ENCODE assay signal across 8 cellular contexts in genomic region chr11:85627998-85628770, GRCh38. TPM values are rescaled to one million over a fixed set of nuclear protein-coding genes. Genes with fewer than 3 reads are reported as not detected.
A peak's percentile ranks its signal among the peaks of the same experiment; 100 is the strongest.
DNase-seq lines count a peak whose midpoint lies in the region; ATAC-seq and TF ChIP-seq lines count a peak whose summit lies in the region.

Gene TMEM126B, plus strand, starts transcription at chr11:85628593. Its CDS starts 15 bp downstream, at chr11:85628608.

- no peaks in the 10 kb centered on the region for H3K9me3 Mint-ChIP-seq in activated CD4-positive, alpha-beta T cell treated with anti-CD3 and anti-CD28 coated beads, Interleukin-2, amount 10 ng/mL, durations not matched to agents 7 days and 5 days

- peak within 1 kb of the TSS; percentile 72 for H3K9ac ChIP-seq in BLaER1

- peaks cover 21% of the 10 kb centered on the region for H3K36me3 Mint-ChIP-seq in activated CD4-positive, alpha-beta T cell treated with anti-CD3 and anti-CD28 coated beads, Interleukin-2, amount 10 ng/mL, durations not matched to agents 7 days and 5 days (ENCODE audit: low read depth)

- ATAC-seq in GM19328 (IDR thresholded peaks at IDR 0.05; ENCODE audit: unreplicated experiment): peak; percentile 99
- peak; percentile 99 for ATAC-seq in HG03520 (IDR thresholded peaks at IDR 0.05; ENCODE audit: unreplicated experiment)
- peak; percentile 96 for ATAC-seq in left lobe of liver

- H3K4me1 Mint-ChIP-seq in activated CD4-positive, alpha-beta T cell treated with anti-CD3 and anti-CD28 coated beads, Interleukin-2, amount 10 ng/mL, durations not matched to agents 7 days and 5 days: peaks cover 48% of the 10 kb centered on the region

- peak within 1 kb of the TSS; percentile 99 for H3K4me3 Mint-ChIP-seq in activated CD4-positive, alpha-beta T cell treated with anti-CD3 and anti-CD28 coated beads, Interleukin-2, amount 10 ng/mL, durations not matched to agents 7 days and 5 days

- H3K27ac Mint-ChIP-seq in activated CD4-positive, alpha-beta T cell treated with anti-CD3 and anti-CD28 coated beads, Interleukin-2, amount 10 ng/mL, durations not matched to agents 7 days and 5 days: peak within 1 kb of the TSS; percentile 97

- H3K27me3 ChIP-seq in BLaER1: no peaks in the 10 kb centered on the region

- no peak for TF ChIP-seq CTCF in coronary artery (IDR thresholded peaks at IDR 0.05)

- peak; percentile 99 for DNase-seq in NCI-H69 (lab: John Stamatoyannopoulos, UW)
- DNase-seq in activated CD4-positive, alpha-beta T cell treated with anti-CD3 and anti-CD28 coated beads, Interleukin-2, amount 10 ng/mL, durations not matched to agents 7 days and 5 days: peak; percentile 98
- DNase-seq in coronary artery (ENCODE audit: low spot score): peak; percentile 99
- DNase-seq in left lobe of liver (ENCODE audit: low spot score): peak; percentile 98
- DNase-seq in stimulated activated CD4-positive, alpha-beta T cell treated with anti-CD3 and anti-CD28 coated beads, Interleukin-2, amount 100 ng/mL, for 4 hours (ENCODE audit: low read depth): peak; percentile 94

- H3K9me3 ChIP-seq in BLaER1: no peaks in the 10 kb centered on the region

- POLR2A ChIA-PET in activated CD4-positive, alpha-beta T cell treated with anti-CD3 and anti-CD28 coated beads, Interleukin-2, amount 10 ng/mL, durations not matched to agents 7 days and 5 days (lab: Charles Lee): interaction anchor here (0.6 to 2.2 kb wide), 4 partner anchors 19 to 617 kb away, joined by 3 to 5 read pairs (median 4); partner anchors contain the start of genes EED and TMEM126A

- peak within 1 kb of the TSS; percentile 72 for H3K4me3 ChIP-seq in BLaER1
- peak within 1 kb of the TSS; percentile 93 for H3K4me3 ChIP-seq in coronary artery

- H4K20me1 ChIP-seq in BLaER1: no peaks in the 10 kb centered on the region; the same call in 1 of the 2 replicates

- H3K36me3 ChIP-seq in BLaER1: peaks cover 23% of the 10 kb centered on the region; the same call in 1 of the 2 replicates

- H3K27me3 Mint-ChIP-seq in activated CD4-positive, alpha-beta T cell treated with anti-CD3 and anti-CD28 coated beads, Interleukin-2, amount 10 ng/mL, durations not matched to agents 7 days and 5 days: peaks cover 10% of the 10 kb centered on the region

- H3K4me2 ChIP-seq in BLaER1: peak within 1 kb of the TSS; percentile 93

- peaks cover 32% of the 10 kb centered on the region for H3K4me1 ChIP-seq in BLaER1

- CTCF ChIA-PET in activated CD4-positive, alpha-beta T cell treated with anti-CD3 and anti-CD28 coated beads, Interleukin-2, amount 10 ng/mL, durations not matched to agents 7 days and 5 days (lab: Charles Lee): interaction anchor here (0.9 to 1.4 kb wide), 3 partner anchors 9 to 20 kb away, joined by 5 to 6 read pairs (median 5); partner anchors contain the start of gene TMEM126A

- peak within 1 kb of the TSS; percentile 52 for H3K27ac ChIP-seq in BLaER1
- H3K27ac ChIP-seq in coronary artery: peak within 1 kb of the TSS; percentile 83 to 95

RNA-seq across cellular contexts. Expression of gene TMEM126B, which starts in this region (rescaled TPM):
- total RNA-seq in activated CD4-positive, alpha-beta T cell treated with anti-CD3 and anti-CD28 coated beads, Interleukin-2, amount 10 ng/mL, durations not matched to agents 7 days and 5 days: 10 to 100 TPM; 52.7 to 56.7 TPM
- 14.7 TPM for total RNA-seq in left lobe of liver

Comparison
In these comparisons a context has a peak if more than half of its experiments do, and no peak if none do; other contexts are left out.
1. Peak in every context shown above with its lines: DNase-seq, ATAC-seq, H3K4me3 ChIP-seq and H3K27ac ChIP-seq.